Comparison of ENCODE assay signal across 12 cellular contexts in the genomic region with DNA sequence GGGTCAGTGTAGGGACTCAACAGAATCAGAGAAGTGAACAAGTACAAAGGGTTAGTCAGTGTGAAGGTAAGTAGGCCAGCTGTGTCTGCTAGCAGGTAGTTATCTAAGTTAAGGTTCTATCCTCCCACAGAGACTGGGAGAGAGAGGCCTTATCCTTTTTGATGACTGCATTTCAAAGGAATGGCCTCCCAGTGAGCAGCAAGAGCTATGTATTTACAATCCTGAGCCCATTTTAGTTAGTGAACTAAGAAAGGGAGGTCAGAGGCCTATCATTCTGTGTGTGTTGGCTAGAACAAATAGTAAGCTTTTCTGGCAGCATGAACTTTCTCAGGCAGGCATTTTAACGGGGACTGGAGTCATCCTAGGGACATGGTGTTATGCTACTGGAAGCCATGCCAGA.
DNase-seq lines count a peak whose midpoint lies in the region; ATAC-seq, FAIRE-seq and TF ChIP-seq lines count a peak whose summit lies in the region.
"Had no signal": no experiment of that assay in that cellular context is flagged by ENCODE, and none has a peak within 500 bp of the region (broad histone marks: within the 10 kb centered on the region; RNA-seq: fewer than 3 reads in every experiment).

No MANE protein-coding gene starts in this region.

- TF ChIP-seq POLR2A in A549 (IDR thresholded peaks at IDR 0.05; ENCODE audit: low read length) = no peak
- TF ChIP-seq POLR2A in HepG2 (IDR thresholded peaks at IDR 0.05; ENCODE audit: insufficient read depth in 1 of 2, low read depth in 2 of 2, low read length in 2 of 2) = no peak
- no peak for TF ChIP-seq POLR2A in prostate gland (IDR thresholded peaks at IDR 0.05)

- peaks cover 19% of the 10 kb centered on the region for H3K4me1 Mint-ChIP-seq in chondrocyte (ENCODE audit: low read depth)
- H3K4me1 Mint-ChIP-seq: activated naive CD4-positive, alpha-beta T cell treated with anti-CD3 and anti-CD28 coated beads, Interleukin-2, amount 50 U/mL, for 24 hours; B cell had no signal

- H3K27ac ChIP-seq in A549 = peak overlapping the region in 1 of 2 experiments; percentile 57; a peak in 2 of 6 replicates
- H3K27ac ChIP-seq in HepG2 (ENCODE audit: extremely low read length, insufficient read depth, low read length) = no peak overlapping the region
- peak overlapping the region in 1 of 2 donors; percentile 26 for H3K27ac ChIP-seq in prostate gland

- H3K4me3 ChIP-seq in A549 = no peak overlapping the region
- no peak overlapping the region for H3K4me3 ChIP-seq in HepG2 (replicated peaks in 1 of 3; ENCODE audit: insufficient read depth in 1 of 3, low read depth in 2 of 3, low read length in 3 of 3)
- no peak overlapping the region for H3K4me3 ChIP-seq in prostate gland
- H3K4me3 ChIP-seq: lung had no signal

- H3K36me3 Mint-ChIP-seq in chondrocyte (ENCODE audit: low read depth) = no peaks in the 10 kb centered on the region
- H3K36me3 Mint-ChIP-seq: activated naive CD4-positive, alpha-beta T cell treated with anti-CD3 and anti-CD28 coated beads, Interleukin-2, amount 50 U/mL, for 24 hours had no signal

- TF ChIP-seq RAD21 in A549 (conservative IDR thresholded peaks at IDR 0.05 in 1 of 2, IDR thresholded peaks at IDR 0.05 in 1 of 2) = no peak
- no peak for TF ChIP-seq RAD21 in HepG2 (CRISPR knock-in tag; IDR thresholded peaks at IDR 0.05)

- H3K79me2 ChIP-seq in HepG2 (ENCODE audit: insufficient read depth, low read length) = no peaks in the 10 kb centered on the region

- H3K9me3 ChIP-seq in A549 (no peaks in the 10 kb centered on the region), HepG2 (ENCODE audit: low read length) (no peaks in the 10 kb centered on the region), prostate gland (no peaks in the 10 kb centered on the region)

- 8% methylated on average over 1 of the region's 1 CpG for WGBS in A549 (ENCODE audit: missing lambda C conversion rate)
- 0% methylated on average over 1 of the region's 1 CpG for WGBS in HepG2 (ENCODE audit: low lambda C conversion rate)
- 11% methylated on average over 1 of the region's 1 CpG for WGBS in prostate gland

- ATAC-seq in A549 = peak; percentile 85 to 87
- peak; percentile 43; the same call in 1 of the 3 replicates for ATAC-seq in HepG2
- no peak for ATAC-seq in HG02938 (IDR thresholded peaks at IDR 0.05; ENCODE audit: unreplicated experiment)
- no peak for ATAC-seq in GM18909 (IDR thresholded peaks at IDR 0.05; ENCODE audit: poor library complexity, unreplicated experiment)

- H3K27ac Mint-ChIP-seq in chondrocyte (ENCODE audit: unreplicated experiment) = peak overlapping the region; percentile 74
- H3K27ac Mint-ChIP-seq: activated naive CD4-positive, alpha-beta T cell treated with anti-CD3 and anti-CD28 coated beads, Interleukin-2, amount 50 U/mL, for 24 hours; B cell had no signal

- DNase-seq in A549 (ENCODE audit: low read depth in 1 of 2, low spot score in 1 of 2) (peak in 1 of 2 experiments; percentile 69), HEK293T (ENCODE audit: extremely low spot score) (peak; percentile 9), chondrocyte (ENCODE audit: low spot score) (no peak), HepG2 (ENCODE audit: low spot score) (peak; percentile 53), NCI-H748 treated with DMSO at 0.1 percent for 48 hours (lab: John Stamatoyannopoulos, UW) (no peak), prostate gland (ENCODE audit: low spot score) (no peak)
- DNase-seq: activated CD4-positive, alpha-beta T cell treated with anti-CD3 and anti-CD28 coated beads, Interleukin-2, amount 50 U/mL, for 4 hours had no signal

- no peaks in the 10 kb centered on the region for H3K27me3 Mint-ChIP-seq in chondrocyte (ENCODE audit: low read depth)
- H3K27me3 Mint-ChIP-seq: activated naive CD4-positive, alpha-beta T cell treated with anti-CD3 and anti-CD28 coated beads, Interleukin-2, amount 50 U/mL, for 24 hours; B cell had no signal

- CTCF ChIA-PET in A549 (lab: Yijun Ruan, JAX) (no interaction called here), HEK293T (lab: Yijun Ruan, JAX) (no interaction called here), HepG2 (lab: Yijun Ruan, JAX; ENCODE audit: low intra/inter-chr PET ratio, low total read pairs) (no interaction called here)

- H3K4me2 ChIP-seq in A549 = peak overlapping the region; percentile 45
- H3K4me2 ChIP-seq in HepG2 (ENCODE audit: low read depth, low read length) = no peak overlapping the region

- H3K4me1 ChIP-seq in A549 (peaks cover 13% of the 10 kb centered on the region; the same call in 2 of the 3 replicates), HepG2 (ENCODE audit: insufficient read depth, low read length) (no peaks in the 10 kb centered on the region), prostate gland (replicated peaks) (no peaks in the 10 kb centered on the region)

- BruUV-seq in HepG2 (replicated peaks; lab: Mats Ljungman, UMichigan) = no TSS peak

- TF ChIP-seq EP300 in A549 (IDR thresholded peaks at IDR 0.05) (no peak), HepG2 (IDR thresholded peaks at IDR 0.05; ENCODE audit: low read depth in 2 of 2, low read length in 2 of 2) (no peak), HepG2 (CRISPR knock-in tag; IDR thresholded peaks at IDR 0.05; ENCODE audit: borderline replicate concordance) (no peak)

- H3K4me3 Mint-ChIP-seq in chondrocyte (ENCODE audit: unreplicated experiment) = no peak overlapping the region
- H3K4me3 Mint-ChIP-seq: activated naive CD4-positive, alpha-beta T cell treated with anti-CD3 and anti-CD28 coated beads, Interleukin-2, amount 50 U/mL, for 24 hours; B cell had no signal

- H4K20me1 ChIP-seq in HepG2 (ENCODE audit: insufficient read depth, low read length) = no peaks in the 10 kb centered on the region

- H2AFZ ChIP-seq in HepG2 (ENCODE audit: low read length) = no peak overlapping the region

- no peak for TF ChIP-seq CTCF in A549 (IDR thresholded peaks at IDR 0.05)
- no peak for TF ChIP-seq CTCF in chondrocyte (IDR thresholded peaks at IDR 0.05)
- TF ChIP-seq CTCF in HepG2 (CRISPR knock-in tag; IDR thresholded peaks at IDR 0.05) = no peak
- TF ChIP-seq CTCF in prostate gland (IDR thresholded peaks at IDR 0.05) = no peak

- H3K9ac ChIP-seq in HepG2 (ENCODE audit: insufficient read depth, low read depth, low read length) = no peak overlapping the region

- no peak for FAIRE-seq in A549 (lab: Jason Lieb, UNC)
- FAIRE-seq in HepG2 (lab: Jason Lieb, UNC) = no peak

- intact Hi-C loops in HepG2 (cut with micrococcal nuclease; ENCODE audit: unreplicated experiment) = loop anchor here (2.0 kb wide), 1 partner anchor 1343 kb away; no protein-coding TSS in a partner anchor
- intact Hi-C loops in prostate gland (cut with DNase I) = loop anchor here (5.0 to 10.0 kb wide), 2 partner anchors 214 to 841 kb away; a partner anchor contains a TSS

- H3K27me3 ChIP-seq in HepG2 (ENCODE audit: control insufficient read depth in 1 of 2, insufficient read depth in 2 of 2, low read length in 2 of 2) (no peaks in the 10 kb centered on the region), prostate gland (replicated peaks; ENCODE audit: insufficient read depth) (no peaks in the 10 kb centered on the region)

- in situ Hi-C loops in HepG2 (cut with HindIII; ENCODE audit: extremely low pct_ligation_motif_present, low pct_unique_long_range_greater_than_20kb) = no loop called here

- POLR2A ChIA-PET in A549 (lab: Yijun Ruan, JAX) (no interaction called here), HEK293T (lab: Yijun Ruan, JAX) (no interaction called here), HepG2 (lab: Yijun Ruan, JAX) (no interaction called here)

- H3K36me3 ChIP-seq in HepG2 (replicated peaks in 1 of 2; ENCODE audit: control insufficient read depth in 1 of 2, insufficient read depth in 2 of 2, low read length in 2 of 2) = no peaks in the 10 kb centered on the region
- H3K36me3 ChIP-seq in prostate gland = no peaks in the 10 kb centered on the region

- no peaks in the 10 kb centered on the region for H3K9me3 Mint-ChIP-seq in chondrocyte (ENCODE audit: low read depth)
- H3K9me3 Mint-ChIP-seq: activated naive CD4-positive, alpha-beta T cell treated with anti-CD3 and anti-CD28 coated beads, Interleukin-2, amount 50 U/mL, for 24 hours had no signal

TF ChIP-seq in A549, 52 proteins besides CTCF, POLR2A, EP300 and RAD21 (continues in another document):
- TF ChIP-seq, protein P1, sequence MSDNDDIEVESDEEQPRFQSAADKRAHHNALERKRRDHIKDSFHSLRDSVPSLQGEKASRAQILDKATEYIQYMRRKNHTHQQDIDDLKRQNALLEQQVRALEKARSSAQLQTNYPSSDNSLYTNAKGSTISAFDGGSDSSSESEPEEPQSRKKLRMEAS (IDR thresholded peaks at IDR 0.05) = no peak
- TF ChIP-seq ESRRA (IDR thresholded peaks at IDR 0.05; ENCODE audit: borderline replicate concordance, low read length) = no peak
- no peak for TF ChIP-seq RARB (CRISPR knock-in tag; IDR thresholded peaks at IDR 0.05)

TF ChIP-seq in HEK293T, 16 proteins besides CTCF, POLR2A, EP300 and RAD21 (continues in another document):
- no peak for TF ChIP-seq FOXM1 (IDR thresholded peaks at IDR 0.05; ENCODE audit: borderline replicate concordance)
- no peak for TF ChIP-seq NFRKB (IDR thresholded peaks at IDR 0.05)
- TF ChIP-seq FOXA1 (IDR thresholded peaks at IDR 0.05) = no peak
- no peak for TF ChIP-seq HDGF (IDR thresholded peaks at IDR 0.05; ENCODE audit: borderline replicate concordance)
- no peak for TF ChIP-seq ARNT (IDR thresholded peaks at IDR 0.05)
- no peak for TF ChIP-seq ELF4 (IDR thresholded peaks at IDR 0.05)
- TF ChIP-seq BHLHE40 (IDR thresholded peaks at IDR 0.05; ENCODE audit: borderline replicate concordance) = no peak
- no peak for TF ChIP-seq ZNF384 (IDR thresholded peaks at IDR 0.05)
- TF ChIP-seq SUZ12 (IDR thresholded peaks at IDR 0.05) = no peak
- TF ChIP-seq CTBP1 (IDR thresholded peaks at IDR 0.05; ENCODE audit: borderline replicate concordance) = no peak
- TF ChIP-seq L3MBTL2 (conservative IDR thresholded peaks at IDR 0.05) = no peak
- no peak for TF ChIP-seq FOXK2 (IDR thresholded peaks at IDR 0.05)

TF ChIP-seq in HepG2, 621 proteins besides CTCF, POLR2A, EP300 and RAD21 (continues in another document):
- TF ChIP-seq NFIC (IDR thresholded peaks at IDR 0.05; ENCODE audit: low read length) = no peak
- no peak for TF ChIP-seq ZNF235 (CRISPR knock-in tag; IDR thresholded peaks at IDR 0.05; ENCODE audit: borderline replicate concordance)
- TF ChIP-seq ZSCAN9 (CRISPR knock-in tag; IDR thresholded peaks at IDR 0.05; ENCODE audit: borderline replicate concordance) = no peak
- no peak for TF ChIP-seq KAT8 (CRISPR knock-in tag; IDR thresholded peaks at IDR 0.05)
- no peak for TF ChIP-seq PRMT3 (CRISPR knock-in tag; IDR thresholded peaks at IDR 0.05; ENCODE audit: borderline replicate concordance, low read depth)

Comparison
In these comparisons a context has a peak if more than half of its experiments do, and no peak if none do; other contexts are left out.
1. ATAC-seq: peak in A549 (2 of 2) and HepG2 (single experiment); none in HG02938 (single experiment) and GM18909 (single experiment).
2. DNase-seq: peak in HEK293T (single experiment) and HepG2 (single experiment); none in chondrocyte (single experiment), NCI-H748 treated with DMSO at 0.1 percent for 48 hours (single experiment) and prostate gland (single experiment).